8 cellular contexts compared by ENCODE assay signal in genomic region chr4:89299153-89299789, GRCh38. TPM values are rescaled to one million over a fixed set of nuclear protein-coding genes. Genes with fewer than 3 reads are reported as not detected.
DNase-seq lines count a peak whose midpoint lies in the region; ATAC-seq and TF ChIP-seq lines count a peak whose summit lies in the region.

No MANE protein-coding gene starts in this region.

- H3K27me3 ChIP-seq in osteoblast (ENCODE audit: insufficient read depth, low read length), result peaks cover 26% of the 10 kb centered on the region

- no peaks in the 10 kb centered on the region for H3K9me3 ChIP-seq in osteoblast (ENCODE audit: low read depth, low read length)

- POLR2A ChIA-PET in GM10248 (lab: Yijun Ruan, JAX), result no interaction called here

- H3K4me3 ChIP-seq in osteoblast (ENCODE audit: insufficient read depth, low read length), result peak overlapping the region; percentile 41

- intact Hi-C loops in dendritic cell treated with granulocyte-macrophage colony-stimulating factor and Interleukin-4, amounts not matched to agents 40 ng/mL and 50 ng/mL, for 4 days (cut with micrococcal nuclease), result no loop called here

- peaks cover 53% of the 10 kb centered on the region for H3K4me1 Mint-ChIP-seq in dendritic cell treated with granulocyte-macrophage colony-stimulating factor and Interleukin-4, amounts not matched to agents 40 ng/mL and 50 ng/mL, for 4 days (ENCODE audit: low read depth)

- no peaks in the 10 kb centered on the region for H3K27me3 Mint-ChIP-seq in dendritic cell treated with granulocyte-macrophage colony-stimulating factor and Interleukin-4, amounts not matched to agents 40 ng/mL and 50 ng/mL, for 4 days

- no peaks in the 10 kb centered on the region for H4K20me1 ChIP-seq in osteoblast (ENCODE audit: insufficient read depth, low read length)

- CTCF ChIA-PET in GM10248 (lab: Yijun Ruan, JAX), result interaction anchor here (1.6 to 2.3 kb wide), 2 partner anchors 9 to 11 kb away, joined by 4 to 7 read pairs; no protein-coding TSS in a partner anchor

- peak overlapping the region; percentile 71 for H3K4me3 Mint-ChIP-seq in dendritic cell treated with granulocyte-macrophage colony-stimulating factor and Interleukin-4, amounts not matched to agents 40 ng/mL and 50 ng/mL, for 4 days

- TF ChIP-seq CTCF in osteoblast (IDR thresholded peaks at IDR 0.05; ENCODE audit: extremely low read depth, low read depth, low read length) (no peak), GM10248 (IDR thresholded peaks at IDR 0.05; ENCODE audit: control extremely low read depth, extremely low read depth, low read depth, missing control alignments) (no peak), GM13977 (IDR thresholded peaks at IDR 0.05; ENCODE audit: extremely low read depth, insufficient read depth, missing control alignments) (no peak)

- peak overlapping the region; percentile 68 for H3K4me2 ChIP-seq in osteoblast (ENCODE audit: insufficient read depth, low read length)

- H3K27ac ChIP-seq in osteoblast (ENCODE audit: low read depth, low read length), result no peak overlapping the region

- no peaks in the 10 kb centered on the region for H3K4me1 ChIP-seq in osteoblast (ENCODE audit: insufficient read depth, low read length)

- in situ Hi-C loops in GM13977 (cut with MboI; ENCODE audit: low pct_unique_long_range_greater_than_20kb, low sequenced_read_pairs, unreplicated experiment), result no loop called here

- peak overlapping the region; percentile 75 for H3K27ac Mint-ChIP-seq in dendritic cell treated with granulocyte-macrophage colony-stimulating factor and Interleukin-4, amounts not matched to agents 40 ng/mL and 50 ng/mL, for 4 days

- H3K36me3 ChIP-seq in osteoblast (ENCODE audit: insufficient read depth, low read length), result no peaks in the 10 kb centered on the region

- H3K79me2 ChIP-seq in osteoblast (ENCODE audit: insufficient read depth, low read length), result no peaks in the 10 kb centered on the region

- ATAC-seq in GM18508 (IDR thresholded peaks at IDR 0.05; ENCODE audit: insufficient read depth, unreplicated experiment) (peak; percentile 23), HG03558 (IDR thresholded peaks at IDR 0.05; ENCODE audit: extremely low read depth, unreplicated experiment) (peak; percentile 27), GM18520 (IDR thresholded peaks at IDR 0.05; ENCODE audit: unreplicated experiment) (no peak)

- no peaks in the 10 kb centered on the region for H3K36me3 Mint-ChIP-seq in dendritic cell treated with granulocyte-macrophage colony-stimulating factor and Interleukin-4, amounts not matched to agents 40 ng/mL and 50 ng/mL, for 4 days (ENCODE audit: low read depth)

- no peaks in the 10 kb centered on the region for H3K9me3 Mint-ChIP-seq in dendritic cell treated with granulocyte-macrophage colony-stimulating factor and Interleukin-4, amounts not matched to agents 40 ng/mL and 50 ng/mL, for 4 days

- no peak overlapping the region for H2AFZ ChIP-seq in osteoblast (ENCODE audit: low read length)

- no peak for DNase-seq in osteoblast (ENCODE audit: insufficient read length, low spot score, missing footprints)
- DNase-seq in GM10248 (ENCODE audit: extremely low spot score), result no peak
- DNase-seq in NCI-H2081 (lab: John Stamatoyannopoulos, UW), result no peak
- no peak for DNase-seq in GM13977 (ENCODE audit: low spot score)

RNA-seq across cellular contexts. Expression of gene GPRIN3, which starts 8.3 kb away (rescaled TPM):
- under 0.01 and 0.29 TPM in 2 replicates for total RNA-seq in osteoblast
